In genomic region chr10:28806951-28807759, GRCh38 we compare ENCODE assay signal across 14 cellular contexts.
DNase-seq lines count a peak whose midpoint lies in the region; ATAC-seq and TF ChIP-seq lines count a peak whose summit lies in the region.
"Had no signal": no experiment of that assay in that cellular context is flagged by ENCODE, and none has a peak within 500 bp of the region (broad histone marks: within the 10 kb centered on the region; RNA-seq: fewer than 3 reads in every experiment).

No MANE protein-coding gene starts in this region.

- peak overlapping the region; percentile 52 for H3K4me3 Mint-ChIP-seq in neural crest cell
- H3K4me3 Mint-ChIP-seq: activated CD4-positive, alpha-beta memory T cell treated with anti-CD3 and anti-CD28 coated beads for 36 hours; T-helper 1 cell treated with Interleukin-12 subunit alpha and Interleukin-12 subunit beta and Interleukin-4 antibody, amounts not matched to agents 30 μg/mL and 1 μg/mL, for 36 hours had no signal

- peak; percentile 8 to 52 (median 36) for ATAC-seq in heart left ventricle

- intact Hi-C loops in heart left ventricle (cut with DNase I): loop anchor here in 4 of 10 donors (5.0 to 10.0 kb wide), 5 partner anchors 78 to 328 kb away; partner anchors contain the start of gene BAMBI (in 3 of the 4)
- intact Hi-C loops in uterus (cut with DNase I; ENCODE audit: low total_unique reads): no loop called here
- intact Hi-C loops in prostate gland (cut with DNase I): loop anchor here (10.0 kb wide), 1 partner anchor 132 kb away; the partner anchor contains the start of gene BAMBI

- no peaks in the 10 kb centered on the region for H3K27me3 Mint-ChIP-seq in neural crest cell (ENCODE audit: low read depth)

- TF ChIP-seq CTCF in heart left ventricle (IDR thresholded peaks at IDR 0.05) (no peak), neural crest cell (conservative IDR thresholded peaks at IDR 0.05) (no peak), uterus (IDR thresholded peaks at IDR 0.05) (no peak), prostate gland (IDR thresholded peaks at IDR 0.05) (no peak)

- DNase-seq in NCI-H82 (lab: John Stamatoyannopoulos, UW): peak; percentile 49
- no peak for DNase-seq in NCI-H82 treated with DMSO at 0.1 percent for 48 hours (lab: John Stamatoyannopoulos, UW; ENCODE audit: unreplicated experiment)
- no peak for DNase-seq in heart left ventricle
- DNase-seq in neural crest cell (ENCODE audit: low read depth, low spot score): no peak
- peak; percentile 47 to 72 for DNase-seq in uterus
- no peak for DNase-seq in prostate gland (ENCODE audit: low spot score)
- no peak for DNase-seq in T1000 (lab: John Stamatoyannopoulos, UW)
- DNase-seq in HUDEP-2 (lab: John Stamatoyannopoulos, UW; ENCODE audit: unreplicated experiment in 76 of 76): no peak
- DNase-seq: 8988T; activated CD4-positive, alpha-beta memory T cell treated with anti-CD3 and anti-CD28 coated beads for 36 hours; activated effector memory CD4-positive, alpha-beta T cell treated with anti-CD3 and anti-CD28 coated beads, Interleukin-2, amount 50 U/mL, for 16 hours; NCI-H2227 treated with DMSO at 0.1 percent for 48 hours; PC-9 had no signal

- H3K4me3 ChIP-seq in heart left ventricle (peak overlapping the region in 8 of 12 donors; percentile 6 to 41 (median 22)), uterus (peak overlapping the region in 1 of 2 donors; percentile 2), prostate gland (no peak overlapping the region)
- H3K4me3 ChIP-seq: PC-9 had no signal

- H3K36me3 ChIP-seq in heart left ventricle (no peaks in the 10 kb centered on the region), uterus (no peaks in the 10 kb centered on the region), prostate gland (no peaks in the 10 kb centered on the region)

- no peaks in the 10 kb centered on the region for H3K9me3 Mint-ChIP-seq in neural crest cell
- H3K9me3 Mint-ChIP-seq: activated CD4-positive, alpha-beta memory T cell treated with anti-CD3 and anti-CD28 coated beads for 36 hours; T-helper 1 cell treated with Interleukin-12 subunit alpha and Interleukin-12 subunit beta and Interleukin-4 antibody, amounts not matched to agents 30 μg/mL and 1 μg/mL, for 36 hours had no signal

- peaks cover 59% of the 10 kb centered on the region for H3K4me1 Mint-ChIP-seq in neural crest cell

- H3K27ac ChIP-seq in heart left ventricle (peak overlapping the region; percentile 60 to 92 (median 75)), uterus (peak overlapping the region; percentile 89 to 95), prostate gland (no peak overlapping the region)
- H3K27ac ChIP-seq: PC-9 had no signal

- H3K27me3 ChIP-seq in heart left ventricle (no peaks in the 10 kb centered on the region), uterus (no peaks in the 10 kb centered on the region), prostate gland (replicated peaks; ENCODE audit: insufficient read depth) (no peaks in the 10 kb centered on the region)

- no peaks in the 10 kb centered on the region for H3K9me3 ChIP-seq in heart left ventricle
- H3K9me3 ChIP-seq in uterus: no peaks in the 10 kb centered on the region
- H3K9me3 ChIP-seq in prostate gland: no peaks in the 10 kb centered on the region

- H3K4me1 ChIP-seq in heart left ventricle (peaks cover 0 to 29% (median 18%) of the 10 kb centered on the region in 12 donors), uterus (no peaks in the 10 kb centered on the region), prostate gland (replicated peaks) (no peaks in the 10 kb centered on the region)

- no peaks in the 10 kb centered on the region for H3K36me3 Mint-ChIP-seq in neural crest cell (ENCODE audit: low read depth)
- H3K36me3 Mint-ChIP-seq: activated CD4-positive, alpha-beta memory T cell treated with anti-CD3 and anti-CD28 coated beads for 36 hours had no signal

- TF ChIP-seq POLR2A in heart left ventricle (IDR thresholded peaks at IDR 0.05) (no peak), uterus (IDR thresholded peaks at IDR 0.05) (no peak), prostate gland (IDR thresholded peaks at IDR 0.05) (no peak)

- H3K27ac Mint-ChIP-seq in neural crest cell (ENCODE audit: unreplicated experiment): peak overlapping the region; percentile 83
- H3K27ac Mint-ChIP-seq: activated CD4-positive, alpha-beta memory T cell treated with anti-CD3 and anti-CD28 coated beads for 36 hours; T-helper 1 cell treated with Interleukin-12 subunit alpha and Interleukin-12 subunit beta and Interleukin-4 antibody, amounts not matched to agents 30 μg/mL and 1 μg/mL, for 36 hours had no signal

- 18 to 26% (median 19%) methylated on average over 8 of the region's 8 CpGs for WGBS in heart left ventricle, 4 donors
- 59% methylated on average over 8 of the region's 8 CpGs for WGBS in prostate gland

Comparison
In these comparisons a context has a peak if more than half of its experiments do, and no peak if none do; other contexts are left out.
1. DNase-seq: peak in NCI-H82 (single experiment) and uterus (2 of 2); none in NCI-H82 treated with DMSO at 0.1 percent for 48 hours (single experiment), heart left ventricle (0 of 5), neural crest cell (single experiment), prostate gland (single experiment), T1000 (single experiment) and HUDEP-2 (0 of 76).
2. H3K27ac ChIP-seq: peak in heart left ventricle (12 of 12) and uterus (2 of 2); none in prostate gland (0 of 2).
3. H3K4me3 ChIP-seq: peak in heart left ventricle (8 of 12); none in prostate gland (0 of 2).